Comparison of ENCODE assay signal across 15 cellular contexts in genomic region chr1:161047436-161048420, GRCh38. TPM values are rescaled to one million over a fixed set of nuclear protein-coding genes. Genes with fewer than 3 reads are reported as not detected.
DNase-seq lines count a peak whose midpoint lies in the region; ATAC-seq and TF ChIP-seq lines count a peak whose summit lies in the region.
"Had no signal": no experiment of that assay in that cellular context is flagged by ENCODE, and none has a peak within 500 bp of the region (broad histone marks: within the 10 kb centered on the region; RNA-seq: fewer than 3 reads in every experiment).

No MANE protein-coding gene starts in this region.

- H3K4me3 Mint-ChIP-seq in CD4-positive, CD25-positive, alpha-beta regulatory T cell, result peak overlapping the region in 3 of 4 donors; percentile 62 to 96 (median 93)
- H3K4me3 Mint-ChIP-seq in activated T-helper 2 cell treated with anti-CD3 and anti-CD28 coated beads, Interferon-gamma antibody, Interleukin-2, Interleukin-4, amounts not matched to agents 10 μg/mL and 5 μg/mL and 100 μg/mL, durations not matched to agents 14 hours and 24 hours and 36 hours (ENCODE audit: low read depth), result no peak overlapping the region
- H3K4me3 Mint-ChIP-seq in naive thymus-derived CD8-positive, alpha-beta T cell, result peak overlapping the region in 3 of 10 donors; percentile 13 to 54 (median 45)
- no peak overlapping the region for H3K4me3 Mint-ChIP-seq in mesothelial cell of epicardium

- H3K36me3 Mint-ChIP-seq in CD4-positive, CD25-positive, alpha-beta regulatory T cell, result peaks cover 34% of the 10 kb centered on the region
- H3K36me3 Mint-ChIP-seq in activated T-helper 2 cell treated with anti-CD3 and anti-CD28 coated beads, Interferon-gamma antibody, Interleukin-2, Interleukin-4, amounts not matched to agents 10 μg/mL and 5 μg/mL and 100 μg/mL, durations not matched to agents 14 hours and 24 hours and 36 hours (ENCODE audit: low read depth), result peaks cover 64% of the 10 kb centered on the region
- peaks cover 2 to 68% (median 14%) of the 10 kb centered on the region in 3 donors for H3K36me3 Mint-ChIP-seq in naive thymus-derived CD8-positive, alpha-beta T cell
- peaks cover 29% of the 10 kb centered on the region for H3K36me3 Mint-ChIP-seq in mesothelial cell of epicardium

- no peaks in the 10 kb centered on the region for H3K9me3 ChIP-seq in CD4-positive, CD25-positive, alpha-beta regulatory T cell (ENCODE audit: control insufficient read depth in 2 of 2, low read length in 2 of 2)
- H3K9me3 ChIP-seq in tibial nerve, result no peaks in the 10 kb centered on the region

- POLR2A ChIA-PET in naive thymus-derived CD8-positive, alpha-beta T cell (lab: Charles Lee), result interaction anchor here (0.6 to 15.7 kb wide), 9 partner anchors 10 to 154 kb away, joined by 3 to 429 read pairs (median 15); partner anchors contain the start of genes ARHGAP30, KLHDC9, NDUFS2 and NIT1

- WGBS in tibial nerve, 2 donors, result 93 to 98% methylated on average over 13 to 14 of the region's 18 CpGs

- TF ChIP-seq POLR2A in GM19099 (IDR thresholded peaks at IDR 0.05; ENCODE audit: extremely low read depth, insufficient read length, low read depth) (peak; percentile 23), tibial nerve (IDR thresholded peaks at IDR 0.05) (no peak)

- no peak for TF ChIP-seq EP300 in tibial nerve (IDR thresholded peaks at IDR 0.05)

- ATAC-seq in CD4-positive, CD25-positive, alpha-beta regulatory T cell (ENCODE audit: low read depth in 2 of 2), result no peak
- no peak for ATAC-seq in naive thymus-derived CD8-positive, alpha-beta T cell
- ATAC-seq: foreskin keratinocyte had no signal

- peaks cover 0 to 2% (median 0%) of the 10 kb centered on the region in 7 donors for H3K9me3 Mint-ChIP-seq in CD4-positive, CD25-positive, alpha-beta regulatory T cell
- no peaks in the 10 kb centered on the region for H3K9me3 Mint-ChIP-seq in activated T-helper 2 cell treated with anti-CD3 and anti-CD28 coated beads, Interferon-gamma antibody, Interleukin-2, Interleukin-4, amounts not matched to agents 10 μg/mL and 5 μg/mL and 100 μg/mL, durations not matched to agents 14 hours and 24 hours and 36 hours
- H3K9me3 Mint-ChIP-seq in naive thymus-derived CD8-positive, alpha-beta T cell, result no peaks in the 10 kb centered on the region
- peaks cover 24% of the 10 kb centered on the region for H3K9me3 Mint-ChIP-seq in mesothelial cell of epicardium

- H3K27ac Mint-ChIP-seq in CD4-positive, CD25-positive, alpha-beta regulatory T cell, result peak overlapping the region; percentile 57 to 99 (median 85)
- peak overlapping the region; percentile 100 for H3K27ac Mint-ChIP-seq in activated T-helper 2 cell treated with anti-CD3 and anti-CD28 coated beads, Interferon-gamma antibody, Interleukin-2, Interleukin-4, amounts not matched to agents 10 μg/mL and 5 μg/mL and 100 μg/mL, durations not matched to agents 14 hours and 24 hours and 36 hours
- H3K27ac Mint-ChIP-seq in naive thymus-derived CD8-positive, alpha-beta T cell, result peak overlapping the region; percentile 79 to 100 (median 98)
- no peak overlapping the region for H3K27ac Mint-ChIP-seq in mesothelial cell of epicardium

- TF ChIP-seq CTCF in mesothelial cell of epicardium (IDR thresholded peaks at IDR 0.05; ENCODE audit: unreplicated experiment) (no peak), tibial nerve (IDR thresholded peaks at IDR 0.05) (no peak)

- H3K4me1 Mint-ChIP-seq in CD4-positive, CD25-positive, alpha-beta regulatory T cell, result peaks cover 11 to 48% (median 31%) of the 10 kb centered on the region in 4 donors
- H3K4me1 Mint-ChIP-seq in activated T-helper 2 cell treated with anti-CD3 and anti-CD28 coated beads, Interferon-gamma antibody, Interleukin-2, Interleukin-4, amounts not matched to agents 10 μg/mL and 5 μg/mL and 100 μg/mL, durations not matched to agents 14 hours and 24 hours and 36 hours (ENCODE audit: low read depth), result peaks cover 29% of the 10 kb centered on the region
- peaks cover 31 to 63% (median 48%) of the 10 kb centered on the region in 4 donors for H3K4me1 Mint-ChIP-seq in naive thymus-derived CD8-positive, alpha-beta T cell
- peaks cover 23% of the 10 kb centered on the region for H3K4me1 Mint-ChIP-seq in mesothelial cell of epicardium

- H3K36me3 ChIP-seq in CD4-positive, CD25-positive, alpha-beta regulatory T cell (ENCODE audit: control insufficient read depth, insufficient read depth, low read length), result peaks cover 52% of the 10 kb centered on the region
- peaks cover 0 to 42% (median 0%) of the 10 kb centered on the region in 3 donors for H3K36me3 ChIP-seq in tibial nerve

- no peaks in the 10 kb centered on the region for H3K27me3 Mint-ChIP-seq in CD4-positive, CD25-positive, alpha-beta regulatory T cell
- H3K27me3 Mint-ChIP-seq in activated T-helper 2 cell treated with anti-CD3 and anti-CD28 coated beads, Interferon-gamma antibody, Interleukin-2, Interleukin-4, amounts not matched to agents 10 μg/mL and 5 μg/mL and 100 μg/mL, durations not matched to agents 14 hours and 24 hours and 36 hours (ENCODE audit: low read depth), result no peaks in the 10 kb centered on the region
- no peaks in the 10 kb centered on the region for H3K27me3 Mint-ChIP-seq in naive thymus-derived CD8-positive, alpha-beta T cell
- no peaks in the 10 kb centered on the region for H3K27me3 Mint-ChIP-seq in mesothelial cell of epicardium (ENCODE audit: low read depth)

- peak overlapping the region; percentile 93 for H3K27ac ChIP-seq in CD4-positive, CD25-positive, alpha-beta regulatory T cell (ENCODE audit: insufficient read depth, low read length, poor library complexity, severe bottlenecking)
- H3K27ac ChIP-seq in tibial nerve, result peak overlapping the region in 1 of 4 donors; percentile 25
- H3K27ac ChIP-seq: foreskin keratinocyte, SJCRH30 had no signal

- intact Hi-C loops in activated T-helper 2 cell treated with anti-CD3 and anti-CD28 coated beads, Interferon-gamma antibody, Interleukin-2, Interleukin-4, amounts not matched to agents 10 μg/mL and 5 μg/mL and 100 μg/mL, durations not matched to agents 14 hours and 24 hours and 36 hours (cut with micrococcal nuclease), result loop anchor here (5.0 kb wide), 1 partner anchor 70 kb away; the partner anchor contains the start of genes NIT1 and PFDN2

- DNase-seq in CD4-positive, CD25-positive, alpha-beta regulatory T cell, result no peak
- no peak for DNase-seq in activated T-helper 2 cell treated with anti-CD3 and anti-CD28 coated beads, Interferon-gamma antibody, Interleukin-2, Interleukin-4, amounts not matched to agents 10 μg/mL and 5 μg/mL and 100 μg/mL, durations not matched to agents 14 hours and 24 hours and 36 hours (ENCODE audit: low spot score)
- DNase-seq in naive thymus-derived CD8-positive, alpha-beta T cell, result no peak
- no peak for DNase-seq in mesothelial cell of epicardium (ENCODE audit: low spot score in 2 of 2, unreplicated experiment in 2 of 2)
- no peak for DNase-seq in AG20443 (ENCODE audit: low spot score)
- DNase-seq in DMS79 (lab: John Stamatoyannopoulos, UW), result no peak
- DNase-seq in tibial nerve (ENCODE audit: low spot score in 2 of 2), result no peak
- DNase-seq: activated CD4-positive, CD25-positive, alpha-beta regulatory T cell treated with anti-CD3 and anti-CD28 coated beads, Interleukin-2, amount 50 U/mL, for 72 hours; foreskin keratinocyte; GOT3; islet precursor cell; NCI-H1092; NCI-H524 treated with DMSO at 0.1 percent for 48 hours; SJCRH30 had no signal

- H3K4me3 ChIP-seq in CD4-positive, CD25-positive, alpha-beta regulatory T cell (ENCODE audit: low read depth, low read length), result no peak overlapping the region
- H3K4me3 ChIP-seq in tibial nerve, result no peak overlapping the region
- H3K4me3 ChIP-seq: SJCRH30 had no signal

- no peaks in the 10 kb centered on the region for H3K27me3 ChIP-seq in CD4-positive, CD25-positive, alpha-beta regulatory T cell (ENCODE audit: control insufficient read depth, insufficient read depth, low read length)
- no peaks in the 10 kb centered on the region for H3K27me3 ChIP-seq in tibial nerve
- H3K27me3 ChIP-seq: foreskin keratinocyte, SJCRH30 had no signal

- peaks cover 24% of the 10 kb centered on the region for H3K4me1 ChIP-seq in CD4-positive, CD25-positive, alpha-beta regulatory T cell (ENCODE audit: control insufficient read depth, insufficient read depth, low read length, poor library complexity, severe bottlenecking)
- peaks cover 0 to 22% (median 12%) of the 10 kb centered on the region in 4 donors for H3K4me1 ChIP-seq in tibial nerve

RNA-seq across cellular contexts. Expression of gene USF1, which starts 2.0 kb away (rescaled TPM):
- 102 TPM for total RNA-seq in CD4-positive, CD25-positive, alpha-beta regulatory T cell
- 1 to 10 TPM; 4.2 to 8.1 (median 6.1) TPM for polyA plus RNA-seq in CD4-positive, CD25-positive, alpha-beta regulatory T cell
- total RNA-seq in activated T-helper 2 cell treated with anti-CD3 and anti-CD28 coated beads, Interferon-gamma antibody, Interleukin-2, Interleukin-4, amounts not matched to agents 10 μg/mL and 5 μg/mL and 100 μg/mL, durations not matched to agents 14 hours and 24 hours and 36 hours, result 49.1 and 53.2 TPM in 2 replicates
- total RNA-seq in naive thymus-derived CD8-positive, alpha-beta T cell, result 100 to 1,000 TPM; 107 to 118 TPM
- 10 to 100 TPM in 1 of 3 donors, 1 to 10 TPM in 2; 4.3 to 11.1 (median 7.4) TPM for polyA plus RNA-seq in naive thymus-derived CD8-positive, alpha-beta T cell
- 66.4 to 68.0 TPM (median 66.6 TPM) in 3 replicates for total RNA-seq in mesothelial cell of epicardium
- 10 to 100 TPM; 59.4 to 66.1 (median 62.9) TPM for total RNA-seq in tibial nerve

RNA-seq across cellular contexts. Expression of gene TSTD1, which starts 9.0 kb away (rescaled TPM):
- 61.3 TPM for total RNA-seq in CD4-positive, CD25-positive, alpha-beta regulatory T cell
- 100 to 1,000 TPM; 340 to 451 (median 422) TPM for polyA plus RNA-seq in CD4-positive, CD25-positive, alpha-beta regulatory T cell
- 49.0 and 49.1 TPM in 2 replicates for total RNA-seq in activated T-helper 2 cell treated with anti-CD3 and anti-CD28 coated beads, Interferon-gamma antibody, Interleukin-2, Interleukin-4, amounts not matched to agents 10 μg/mL and 5 μg/mL and 100 μg/mL, durations not matched to agents 14 hours and 24 hours and 36 hours
- 100 to 1,000 TPM; 100 to 108 TPM for total RNA-seq in naive thymus-derived CD8-positive, alpha-beta T cell
- polyA plus RNA-seq in naive thymus-derived CD8-positive, alpha-beta T cell, result 100 to 1,000 TPM; 342 to 508 (median 412) TPM
- 53.2 to 60.3 TPM (median 53.7 TPM) in 3 replicates for total RNA-seq in mesothelial cell of epicardium
- total RNA-seq in tibial nerve, result 10 to 100 TPM; 15.7 to 46.9 (median 37.4) TPM
- total RNA-seq: SJCRH30 had no signal

RNA-seq across cellular contexts. Expression of gene ARHGAP30, which starts 22.0 kb away (rescaled TPM):
- 204 TPM for total RNA-seq in CD4-positive, CD25-positive, alpha-beta regulatory T cell
- polyA plus RNA-seq in CD4-positive, CD25-positive, alpha-beta regulatory T cell, result 100 to 1,000 TPM; 144 to 159 (median 151) TPM
- total RNA-seq in activated T-helper 2 cell treated with anti-CD3 and anti-CD28 coated beads, Interferon-gamma antibody, Interleukin-2, Interleukin-4, amounts not matched to agents 10 μg/mL and 5 μg/mL and 100 μg/mL, durations not matched to agents 14 hours and 24 hours and 36 hours, result 161 and 170 TPM in 2 replicates
- total RNA-seq in naive thymus-derived CD8-positive, alpha-beta T cell, result 100 to 1,000 TPM; 220 to 233 TPM
- polyA plus RNA-seq in naive thymus-derived CD8-positive, alpha-beta T cell, result 100 to 1,000 TPM; 110 to 207 (median 136) TPM
- 1.4 to 1.9 TPM (median 1.6 TPM) in 3 replicates for total RNA-seq in mesothelial cell of epicardium
- 10 to 100 TPM in 2 of 4 donors, 1 to 10 TPM in 2; 6.1 to 14.1 (median 10.2) TPM for total RNA-seq in tibial nerve
- total RNA-seq: foreskin keratinocyte had no signal
- polyA plus RNA-seq: foreskin keratinocyte had no signal

RNA-seq across cellular contexts. Expression of gene F11R, which starts 26.8 kb away (rescaled TPM):
- total RNA-seq in CD4-positive, CD25-positive, alpha-beta regulatory T cell, result 18.4 TPM
- 10 to 100 TPM in 1 of 4 donors, 1 to 10 TPM in 3; 6.3 to 11.2 (median 7.9) TPM for polyA plus RNA-seq in CD4-positive, CD25-positive, alpha-beta regulatory T cell
- 15.4 and 15.5 TPM in 2 replicates for total RNA-seq in activated T-helper 2 cell treated with anti-CD3 and anti-CD28 coated beads, Interferon-gamma antibody, Interleukin-2, Interleukin-4, amounts not matched to agents 10 μg/mL and 5 μg/mL and 100 μg/mL, durations not matched to agents 14 hours and 24 hours and 36 hours
- total RNA-seq in naive thymus-derived CD8-positive, alpha-beta T cell, result 10 to 100 TPM; 16.3 to 16.4 TPM
- 1 to 10 TPM; 6.7 to 9.0 (median 8.1) TPM for polyA plus RNA-seq in naive thymus-derived CD8-positive, alpha-beta T cell
- total RNA-seq in mesothelial cell of epicardium, result 114 to 132 TPM (median 122 TPM) in 3 replicates
- 10 to 100 TPM in 3 of 4 donors, 1 to 10 TPM in 1; 6.9 to 23.1 (median 14.9) TPM for total RNA-seq in tibial nerve
- total RNA-seq: SJCRH30 had no signal

RNA-seq across cellular contexts. Expression of gene NECTIN4, which starts 41.6 kb away (rescaled TPM):
- not detected for total RNA-seq in CD4-positive, CD25-positive, alpha-beta regulatory T cell
- under 1 TPM in 1 of 4 donors, not detected in 3; 0.05 TPM for polyA plus RNA-seq in CD4-positive, CD25-positive, alpha-beta regulatory T cell
- total RNA-seq in activated T-helper 2 cell treated with anti-CD3 and anti-CD28 coated beads, Interferon-gamma antibody, Interleukin-2, Interleukin-4, amounts not matched to agents 10 μg/mL and 5 μg/mL and 100 μg/mL, durations not matched to agents 14 hours and 24 hours and 36 hours, result 0.05 TPM in 1 of 2 replicates, not detected in the other
- total RNA-seq in naive thymus-derived CD8-positive, alpha-beta T cell, result not detected
- polyA plus RNA-seq in naive thymus-derived CD8-positive, alpha-beta T cell, result not detected
- 29.9 to 31.5 TPM (median 30.6 TPM) in 3 replicates for total RNA-seq in mesothelial cell of epicardium
- not detected for total RNA-seq in tibial nerve

Comparison
In these comparisons a context has a peak if more than half of its experiments do, and no peak if none do; other contexts are left out.
1. H3K4me3 Mint-ChIP-seq: peak in CD4-positive, CD25-positive, alpha-beta regulatory T cell (3 of 4); none in activated T-helper 2 cell treated with anti-CD3 and anti-CD28 coated beads, Interferon-gamma antibody, Interleukin-2, Interleukin-4, amounts not matched to agents 10 μg/mL and 5 μg/mL and 100 μg/mL, durations not matched to agents 14 hours and 24 hours and 36 hours (single experiment) and mesothelial cell of epicardium (single experiment).
2. RNA of gene ARHGAP30, which starts 22.0 kb away (total RNA-seq): 220 to 233 TPM in naive thymus-derived CD8-positive, alpha-beta T cell, 204 TPM in CD4-positive, CD25-positive, alpha-beta regulatory T cell (single experiment) and 161 to 170 TPM in activated T-helper 2 cell treated with anti-CD3 and anti-CD28 coated beads, Interferon-gamma antibody, Interleukin-2, Interleukin-4, amounts not matched to agents 10 μg/mL and 5 μg/mL and 100 μg/mL, durations not matched to agents 14 hours and 24 hours and 36 hours; 6.1 to 14.1 TPM in tibial nerve and 1.4 to 1.9 TPM in mesothelial cell of epicardium; every median in the first group is over 10 times any median in the second.